ENCODE assay signal across 27 cellular contexts in genomic region chr5:4005335-4005734, GRCh38.
"Had no signal": no experiment of that assay in that cellular context is flagged by ENCODE, and none has a peak within 500 bp of the region (broad histone marks: within the 10 kb centered on the region; RNA-seq: fewer than 3 reads in every experiment).

No MANE protein-coding gene starts in this region.

- H3K9me3 ChIP-seq: breast epithelium, esophagus muscularis mucosa, left ventricle myocardium inferior, neutrophil, ovary, sigmoid colon, stomach, tibial artery had no signal

- H3K27me3 ChIP-seq: breast epithelium, foreskin keratinocyte, heart left ventricle, neutrophil, ovary, stomach, tibial artery had no signal

- H3K4me1 ChIP-seq: breast epithelium, esophagus muscularis mucosa, foreskin keratinocyte, heart left ventricle, left ventricle myocardium inferior, sigmoid colon, stomach, tibial artery had no signal

- H3K9me3 Mint-ChIP-seq: activated naive CD4-positive, alpha-beta T cell treated with anti-CD3 and anti-CD28 coated beads, Interleukin-2, amount 50 U/mL, for 24 hours; dendritic cell treated with granulocyte-macrophage colony-stimulating factor and Interleukin-4, amounts not matched to agents 40 ng/mL and 50 ng/mL, for 4 days; nephron; stimulated activated naive B cell treated with anti-CD40 and anti-IgM and Interleukin-4, amounts not matched to agents 10 μg/mL and 1 μg/mL and 100 μg/mL, for 72 hours had no signal

- ATAC-seq: activated CD4-positive, alpha-beta T cell treated with anti-CD3 and anti-CD28 coated beads for 36 hours; activated CD8-positive, alpha-beta memory T cell treated with anti-CD3 and anti-CD28 coated beads, Interleukin-2, amount 10 ng/mL, durations not matched to agents 7 days and 5 days; activated CD8-positive, alpha-beta T cell treated with anti-CD3 and anti-CD28 coated beads, Interleukin-2, amount 10 ng/mL, durations not matched to agents 7 days and 5 days; foreskin keratinocyte; heart left ventricle; stimulated activated naive B cell treated with anti-CD40 and anti-IgM and Interleukin-4, amounts not matched to agents 10 μg/mL and 1 μg/mL and 100 μg/mL, for 72 hours had no signal

- H3K4me3 ChIP-seq: breast epithelium, esophagus muscularis mucosa, heart left ventricle, left ventricle myocardium inferior, lung, ovary, sigmoid colon, stomach, tibial artery had no signal

- DNase-seq: activated CD4-positive, alpha-beta T cell treated with anti-CD3 and anti-CD28 coated beads for 36 hours; activated CD4-positive, CD25-positive, alpha-beta regulatory T cell; activated CD8-positive, alpha-beta memory T cell treated with anti-CD3 and anti-CD28 coated beads, Interleukin-2, amount 10 ng/mL, durations not matched to agents 7 days and 5 days; activated CD8-positive, alpha-beta T cell treated with anti-CD3 and anti-CD28 coated beads, Interleukin-2, amount 10 ng/mL, durations not matched to agents 7 days and 5 days; activated T-cell treated with anti-CD3 and anti-CD28 coated beads, Interleukin-2, amount 50 U/mL, for 48 hours; foreskin keratinocyte; heart left ventricle; hypothalamus; kidney glomerular epithelial cell; left ventricle myocardium inferior; ovary; retina; sigmoid colon; small intestine; stimulated activated naive B cell treated with anti-CD40 and anti-IgM and Interleukin-4, amounts not matched to agents 10 μg/mL and 1 μg/mL and 100 μg/mL, for 72 hours; stomach; tibial artery had no signal

- H3K36me3 Mint-ChIP-seq: activated CD8-positive, alpha-beta memory T cell treated with anti-CD3 and anti-CD28 coated beads, Interleukin-2, amount 10 ng/mL, durations not matched to agents 7 days and 5 days; activated naive CD4-positive, alpha-beta T cell treated with anti-CD3 and anti-CD28 coated beads, Interleukin-2, amount 50 U/mL, for 24 hours; stimulated activated naive B cell treated with anti-CD40 and anti-IgM and Interleukin-4, amounts not matched to agents 10 μg/mL and 1 μg/mL and 100 μg/mL, for 72 hours had no signal

- H3K27ac ChIP-seq: breast epithelium, esophagus muscularis mucosa, foreskin keratinocyte, heart left ventricle, left ventricle myocardium inferior, neutrophil, ovary, sigmoid colon, stomach, tibial artery had no signal

- H3K27ac Mint-ChIP-seq: activated CD4-positive, alpha-beta T cell treated with anti-CD3 and anti-CD28 coated beads for 36 hours; activated CD8-positive, alpha-beta memory T cell treated with anti-CD3 and anti-CD28 coated beads, Interleukin-2, amount 10 ng/mL, durations not matched to agents 7 days and 5 days; activated CD8-positive, alpha-beta T cell treated with anti-CD3 and anti-CD28 coated beads, Interleukin-2, amount 10 ng/mL, durations not matched to agents 7 days and 5 days; activated naive CD4-positive, alpha-beta T cell treated with anti-CD3 and anti-CD28 coated beads, Interleukin-2, amount 50 U/mL, for 24 hours; activated T-helper 2 cell treated with anti-CD3 and anti-CD28 coated beads, Interferon-gamma antibody, Interleukin-2, Interleukin-4, amounts not matched to agents 10 μg/mL and 5 μg/mL and 100 μg/mL, durations not matched to agents 14 hours and 24 hours and 36 hours; dendritic cell treated with granulocyte-macrophage colony-stimulating factor and Interleukin-4, amounts not matched to agents 40 ng/mL and 50 ng/mL, for 4 days; nephron; progenitor cell of endocrine pancreas; stimulated activated naive B cell treated with anti-CD40 and anti-IgM and Interleukin-4, amounts not matched to agents 10 μg/mL and 1 μg/mL and 100 μg/mL, for 72 hours; T-helper 2 cell treated with Interferon-gamma antibody and Interleukin-4, amounts not matched to agents 5 μg/mL and 100 μg/mL, for 36 hours had no signal

- H3K36me3 ChIP-seq: breast epithelium, esophagus muscularis mucosa, heart left ventricle, left ventricle myocardium inferior, neutrophil, ovary, sigmoid colon, stomach, tibial artery had no signal
